ENCODE assay signal across 11 cellular contexts in genomic region chr11:102420547-102420946, GRCh38. TPM values are rescaled to one million over a fixed set of nuclear protein-coding genes. Genes with fewer than 3 reads are reported as not detected.
DNase-seq lines count a peak whose midpoint lies in the region; ATAC-seq and TF ChIP-seq lines count a peak whose summit lies in the region.
"Had no signal": no experiment of that assay in that cellular context is flagged by ENCODE, and none has a peak within 500 bp of the region (broad histone marks: within the 10 kb centered on the region; RNA-seq: fewer than 3 reads in every experiment).

No MANE protein-coding gene starts in this region.

- no peak for ATAC-seq in DND-41 (ENCODE audit: insufficient read depth, low read depth)
- peak; percentile 59 for ATAC-seq in GM19351 (IDR thresholded peaks at IDR 0.05; ENCODE audit: unreplicated experiment)
- peak; percentile 82 for ATAC-seq in HG03095 (IDR thresholded peaks at IDR 0.05; ENCODE audit: unreplicated experiment)
- ATAC-seq in HG02852 (IDR thresholded peaks at IDR 0.05; ENCODE audit: unreplicated experiment), result no peak
- ATAC-seq: heart left ventricle had no signal

- TF ChIP-seq CTCF in DND-41 (IDR thresholded peaks at IDR 0.05; ENCODE audit: borderline replicate concordance, extremely low read depth, low read length, poor library complexity, severe bottlenecking) (no peak), CD14-positive monocyte (IDR thresholded peaks at IDR 0.05) (no peak)

- H3K4me3 ChIP-seq in DND-41 (ENCODE audit: low read depth in 1 of 2, low read length in 2 of 2), result no peak overlapping the region
- H3K4me3 ChIP-seq: heart left ventricle had no signal

- H3K9ac ChIP-seq in DND-41 (ENCODE audit: low read depth, low read length), result no peak overlapping the region

- peaks cover 37% of the 10 kb centered on the region for H3K4me1 ChIP-seq in DND-41 (ENCODE audit: insufficient read depth, low read length)

- H3K4me1 Mint-ChIP-seq in CD14-positive monocyte, result peaks cover 8% of the 10 kb centered on the region

- H3K27ac Mint-ChIP-seq in CD14-positive monocyte, result peak overlapping the region in 2 of 7 donors; percentile 28 to 41

- no peaks in the 10 kb centered on the region for H3K9me3 ChIP-seq in DND-41 (ENCODE audit: insufficient read depth, low read length, severe bottlenecking)
- H3K9me3 ChIP-seq: neutrophil had no signal

- H3K36me3 Mint-ChIP-seq in CD14-positive monocyte, result peaks cover 14 to 39% of the 10 kb centered on the region in 2 donors

- intact Hi-C loops in CD14-positive monocyte (cut with micrococcal nuclease), result no loop called here

- H3K27me3 Mint-ChIP-seq in CD14-positive monocyte (ENCODE audit: low read depth in 3 of 3), result peaks cover 0 to 1% (median 0%) of the 10 kb centered on the region in 3 donors

- H4K20me1 ChIP-seq in DND-41 (ENCODE audit: insufficient read depth, low read length), result peaks cover 63% of the 10 kb centered on the region

- peaks cover 16% of the 10 kb centered on the region for H3K36me3 ChIP-seq in DND-41 (ENCODE audit: insufficient read depth, low read length)
- H3K36me3 ChIP-seq: heart left ventricle, neutrophil had no signal

- DNase-seq in DND-41, result no peak
- no peak for DNase-seq in CD14-positive monocyte (ENCODE audit: low spot score)
- no peak for DNase-seq in SW480 (ENCODE audit: low spot score)
- no peak for DNase-seq in mucosa of gallbladder (ENCODE audit: low spot score)
- DNase-seq: heart left ventricle had no signal

- peaks cover 0 to 6% (median 0%) of the 10 kb centered on the region in 7 donors for H3K9me3 Mint-ChIP-seq in CD14-positive monocyte

- H3K27ac ChIP-seq in DND-41 (ENCODE audit: low read length) (peak overlapping the region; percentile 49), angular gyrus (ENCODE audit: low read depth, low read length) (peak overlapping the region; percentile 92)
- H3K27ac ChIP-seq: heart left ventricle, neutrophil, VCaP had no signal

- no peaks in the 10 kb centered on the region for H3K27me3 ChIP-seq in DND-41 (ENCODE audit: insufficient read depth, low read length, poor library complexity)
- H3K27me3 ChIP-seq: heart left ventricle, neutrophil had no signal

- no peak overlapping the region for H3K4me2 ChIP-seq in DND-41 (ENCODE audit: insufficient read depth, low read length)

- peaks cover 94% of the 10 kb centered on the region for H3K79me2 ChIP-seq in DND-41 (ENCODE audit: insufficient read depth, low read length)

- no peak overlapping the region for H3K4me3 Mint-ChIP-seq in CD14-positive monocyte

- H2AFZ ChIP-seq in DND-41 (ENCODE audit: low read depth, low read length), result no peak overlapping the region

RNA-seq across cellular contexts. Expression of gene TMEM123, which starts 32.0 kb away (rescaled TPM):
- polyA plus RNA-seq in CD14-positive monocyte, result 100 to 1,000 TPM; 263 to 368 TPM
- total RNA-seq in mucosa of gallbladder, result 135 TPM

Comparison
In these comparisons a context has a peak if more than half of its experiments do, and no peak if none do; other contexts are left out.
1. ATAC-seq: peak in GM19351 (single experiment) and HG03095 (single experiment); none in DND-41 (single experiment) and HG02852 (single experiment).